11 cellular contexts compared by ENCODE assay signal in genomic region chr12:116539361-116539771, GRCh38. TPM values are rescaled to one million over a fixed set of nuclear protein-coding genes. Genes with fewer than 3 reads are reported as not detected.
A peak's percentile ranks its signal among the peaks of the same experiment; 100 is the strongest.
DNase-seq lines count a peak whose midpoint lies in the region; ATAC-seq and TF ChIP-seq lines count a peak whose summit lies in the region.
"Had no signal": no experiment of that assay in that cellular context is flagged by ENCODE, and none has a peak within 500 bp of the region (broad histone marks: within the 10 kb centered on the region; RNA-seq: fewer than 3 reads in every experiment).

No MANE protein-coding gene starts in this region.

- H3K9me3 ChIP-seq in BLaER1 (no peaks in the 10 kb centered on the region), mesodermal cell (ENCODE audit: control insufficient read depth, low read length) (no peaks in the 10 kb centered on the region), endodermal cell (ENCODE audit: control insufficient read depth, low read length) (no peaks in the 10 kb centered on the region)

- peaks cover 22% of the 10 kb centered on the region for H3K27me3 Mint-ChIP-seq in endodermal cell (ENCODE audit: insufficient read depth)
- H3K27me3 Mint-ChIP-seq: CD4-positive, alpha-beta T cell; central memory CD8-positive, alpha-beta T cell; stimulated activated naive CD8-positive, alpha-beta T cell treated with anti-CD3 and anti-CD28 coated beads, Interleukin-15, Interleukin-2, amounts not matched to agents 100 ng/mL and 50 ng/mL, for 24 hours had no signal

- H3K4me1 ChIP-seq in BLaER1 (peaks cover 43% of the 10 kb centered on the region), mesodermal cell (ENCODE audit: control insufficient read depth, insufficient read depth, low read length, poor library complexity, severe bottlenecking) (peaks cover 15% of the 10 kb centered on the region), endodermal cell (ENCODE audit: control insufficient read depth, insufficient read depth, low read length) (peaks cover 6% of the 10 kb centered on the region)

- H4K20me1 ChIP-seq in BLaER1 = no peaks in the 10 kb centered on the region

- H3K27ac Mint-ChIP-seq in endodermal cell = no peak overlapping the region
- H3K27ac Mint-ChIP-seq: CD4-positive, alpha-beta T cell had no signal

- no peaks in the 10 kb centered on the region for H3K36me3 ChIP-seq in BLaER1
- H3K36me3 ChIP-seq in mesodermal cell (ENCODE audit: control insufficient read depth, insufficient read depth, low read length) = no peaks in the 10 kb centered on the region
- H3K36me3 ChIP-seq in endodermal cell (ENCODE audit: control insufficient read depth, insufficient read depth, low read length) = no peaks in the 10 kb centered on the region

- H3K27me3 ChIP-seq in BLaER1 = no peaks in the 10 kb centered on the region
- H3K27me3 ChIP-seq in endodermal cell (ENCODE audit: control insufficient read depth, insufficient read depth, low read length, poor library complexity, severe bottlenecking) = peaks cover 1% of the 10 kb centered on the region

- ATAC-seq in GM19328 (IDR thresholded peaks at IDR 0.05; ENCODE audit: unreplicated experiment) (no peak), HG03280 (IDR thresholded peaks at IDR 0.05; ENCODE audit: unreplicated experiment) (no peak)

- H3K4me2 ChIP-seq in BLaER1 = peak overlapping the region; percentile 27; the same call in 1 of the 2 replicates

- H3K9ac ChIP-seq in BLaER1 (no peak overlapping the region), endodermal cell (ENCODE audit: extremely low read depth, low read length, poor library complexity, severe bottlenecking) (no peak overlapping the region)

- H3K36me3 Mint-ChIP-seq in endodermal cell (ENCODE audit: low read depth) = no peaks in the 10 kb centered on the region

- DNase-seq in NCI-H2029 (lab: John Stamatoyannopoulos, UW) (peak; percentile 60), dermis blood vessel endothelial cell (peak; percentile 53), DMS 273 treated with DMSO at 0.1 percent for 48 hours (lab: John Stamatoyannopoulos, UW) (no peak), endodermal cell (no peak)
- DNase-seq: CD4-positive, alpha-beta T cell had no signal

- 8% methylated on average over 1 of the region's 1 CpG; no CpG with 5 or more reads in 1 of the 2 experiments for WGBS in mesodermal cell (ENCODE audit: insufficient coverage in 2 of 2), 2 experiments
- WGBS in endodermal cell (ENCODE audit: insufficient coverage in 1 of 2, insufficient read length in 1 of 2), 2 experiments = 29 to 48% methylated on average over 1 of the region's 1 CpG

- H3K4me3 ChIP-seq in BLaER1 (no peak overlapping the region), mesodermal cell (ENCODE audit: extremely low read depth, insufficient read depth, low read length, poor library complexity, severe bottlenecking) (no peak overlapping the region), endodermal cell (ENCODE audit: low read length) (no peak overlapping the region)

- H3K27ac ChIP-seq in BLaER1 = no peak overlapping the region
- peak overlapping the region; percentile 48 for H3K27ac ChIP-seq in mesodermal cell (ENCODE audit: low read depth, low read length, severe bottlenecking)
- no peak overlapping the region for H3K27ac ChIP-seq in endodermal cell (ENCODE audit: low read depth, low read length)

- TF ChIP-seq CTCF in endodermal cell (conservative IDR thresholded peaks at IDR 0.05) = no peak

- no peak overlapping the region for H3K4me3 Mint-ChIP-seq in endodermal cell
- H3K4me3 Mint-ChIP-seq: CD4-positive, alpha-beta T cell; central memory CD8-positive, alpha-beta T cell; stimulated activated naive CD8-positive, alpha-beta T cell treated with anti-CD3 and anti-CD28 coated beads, Interleukin-15, Interleukin-2, amounts not matched to agents 100 ng/mL and 50 ng/mL, for 24 hours had no signal

- H3K9me3 Mint-ChIP-seq in endodermal cell = no peaks in the 10 kb centered on the region
- H3K9me3 Mint-ChIP-seq: CD4-positive, alpha-beta T cell; stimulated activated naive CD8-positive, alpha-beta T cell treated with anti-CD3 and anti-CD28 coated beads, Interleukin-15, Interleukin-2, amounts not matched to agents 100 ng/mL and 50 ng/mL, for 24 hours had no signal

- peaks cover 18% of the 10 kb centered on the region for H3K4me1 Mint-ChIP-seq in endodermal cell

RNA-seq across cellular contexts. Expression of gene MAP1LC3B2, which starts 19.8 kb away (rescaled TPM):
- total RNA-seq in dermis blood vessel endothelial cell = 0.19 TPM in 1 of 2 replicates, not detected in the other
- polyA plus RNA-seq in mesodermal cell (2013, experiment 1 of 2) = 2.2 TPM
- 3.4 TPM for polyA plus RNA-seq in mesodermal cell (2013, experiment 2 of 2)
- 1 to 10 TPM in 1 of 2 donors, under 1 TPM in 1; 0.80 to 1.4 TPM for total RNA-seq in endodermal cell
- 3.7 TPM for polyA plus RNA-seq in endodermal cell (2013, experiment 1 of 2)
- polyA plus RNA-seq in endodermal cell (2013, experiment 2 of 2) = 3.5 TPM

Comparison
In these comparisons a context has a peak if more than half of its experiments do, and no peak if none do; other contexts are left out.
1. DNase-seq: peak in NCI-H2029 (single experiment) and dermis blood vessel endothelial cell (single experiment); none in DMS 273 treated with DMSO at 0.1 percent for 48 hours (single experiment) and endodermal cell (single experiment).